1 cellular context compared by ENCODE assay signal in the genomic region with DNA sequence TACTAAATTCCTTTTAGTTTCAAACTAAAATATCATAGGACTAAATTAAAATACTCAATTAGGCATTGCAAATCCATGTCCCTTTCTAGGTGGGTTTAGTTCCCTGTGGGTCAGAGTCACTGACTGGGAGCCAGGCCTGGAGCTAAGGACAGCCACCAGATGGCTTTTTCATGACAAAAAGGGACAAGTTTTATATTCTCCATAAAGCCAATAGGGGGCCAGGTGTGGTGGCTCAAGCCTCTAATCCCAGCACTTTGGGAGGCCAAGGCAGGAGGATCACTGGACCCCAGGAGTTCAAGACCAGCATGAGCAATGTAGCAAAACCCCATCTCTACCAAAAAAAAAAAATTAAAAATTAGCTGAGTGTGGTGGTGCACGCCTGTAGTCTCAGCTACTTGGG.
TF ChIP-seq lines count a peak whose summit lies in the region.

No MANE protein-coding gene starts in this region.

TF ChIP-seq in HEK293, 187 proteins besides CTCF, POLR2A, EP300 and RAD21:
- no peak for TF ChIP-seq ZNF350 (tag by site-specific recombination; IDR thresholded peaks at IDR 0.05)
- TF ChIP-seq, protein P1, sequence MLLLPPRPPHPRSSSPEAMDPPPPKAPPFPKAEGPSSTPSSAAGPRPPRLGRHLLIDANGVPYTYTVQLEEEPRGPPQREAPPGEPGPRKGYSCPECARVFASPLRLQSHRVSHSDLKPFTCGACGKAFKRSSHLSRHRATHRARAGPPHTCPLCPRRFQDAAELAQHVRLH (tag by site-specific recombination; IDR thresholded peaks at IDR 0.05), result peak; percentile 21; the same call in 1 of the 2 replicates
- no peak for TF ChIP-seq HOXA7 (CRISPR knock-in tag; IDR thresholded peaks at IDR 0.05; ENCODE audit: borderline replicate concordance)
- TF ChIP-seq, protein P2, sequence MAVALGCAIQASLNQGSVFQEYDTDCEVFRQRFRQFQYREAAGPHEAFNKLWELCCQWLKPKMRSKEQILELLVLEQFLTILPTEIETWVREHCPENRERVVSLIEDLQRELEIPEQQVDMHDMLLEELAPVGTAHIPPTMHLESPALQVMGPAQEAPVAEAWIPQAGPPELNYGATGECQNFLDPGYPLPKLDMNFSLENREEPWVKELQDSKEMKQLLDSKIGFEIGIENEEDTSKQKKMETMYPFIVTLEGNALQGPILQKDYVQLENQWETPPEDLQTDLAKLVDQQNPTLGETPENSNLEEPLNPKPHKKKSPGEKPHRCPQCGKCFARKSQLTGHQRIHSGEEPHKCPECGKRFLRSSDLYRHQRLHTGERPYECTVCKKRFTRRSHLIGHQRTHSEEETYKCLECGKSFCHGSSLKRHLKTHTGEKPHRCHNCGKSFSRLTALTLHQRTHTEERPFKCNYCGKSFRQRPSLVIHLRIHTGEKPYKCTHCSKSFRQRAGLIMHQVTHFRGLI (tag by site-specific recombination; IDR thresholded peaks at IDR 0.05), result no peak
- TF ChIP-seq ZNF76 (tag by site-specific recombination; IDR thresholded peaks at IDR 0.05; ENCODE audit: borderline replicate concordance, low read depth), result no peak
- TF ChIP-seq, protein P3, sequence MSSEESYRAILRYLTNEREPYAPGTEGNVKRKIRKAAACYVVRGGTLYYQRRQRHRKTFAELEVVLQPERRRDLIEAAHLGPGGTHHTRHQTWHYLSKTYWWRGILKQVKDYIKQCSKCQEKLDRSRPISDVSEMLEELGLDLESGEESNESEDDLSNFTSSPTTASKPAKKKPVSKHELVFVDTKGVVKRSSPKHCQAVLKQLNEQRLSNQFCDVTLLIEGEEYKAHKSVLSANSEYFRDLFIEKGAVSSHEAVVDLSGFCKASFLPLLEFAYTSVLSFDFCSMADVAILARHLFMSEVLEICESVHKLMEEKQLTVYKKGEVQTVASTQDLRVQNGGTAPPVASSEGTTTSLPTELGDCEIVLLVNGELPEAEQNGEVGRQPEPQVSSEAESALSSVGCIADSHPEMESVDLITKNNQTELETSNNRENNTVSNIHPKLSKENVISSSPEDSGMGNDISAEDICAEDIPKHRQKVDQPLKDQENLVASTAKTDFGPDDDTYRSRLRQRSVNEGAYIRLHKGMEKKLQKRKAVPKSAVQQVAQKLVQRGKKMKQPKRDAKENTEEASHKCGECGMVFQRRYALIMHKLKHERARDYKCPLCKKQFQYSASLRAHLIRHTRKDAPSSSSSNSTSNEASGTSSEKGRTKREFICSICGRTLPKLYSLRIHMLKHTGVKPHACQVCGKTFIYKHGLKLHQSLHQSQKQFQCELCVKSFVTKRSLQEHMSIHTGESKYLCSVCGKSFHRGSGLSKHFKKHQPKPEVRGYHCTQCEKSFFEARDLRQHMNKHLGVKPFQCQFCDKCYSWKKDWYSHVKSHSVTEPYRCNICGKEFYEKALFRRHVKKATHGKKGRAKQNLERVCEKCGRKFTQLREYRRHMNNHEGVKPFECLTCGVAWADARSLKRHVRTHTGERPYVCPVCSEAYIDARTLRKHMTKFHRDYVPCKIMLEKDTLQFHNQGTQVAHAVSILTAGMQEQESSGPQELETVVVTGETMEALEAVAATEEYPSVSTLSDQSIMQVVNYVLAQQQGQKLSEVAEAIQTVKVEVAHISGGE (tag by site-specific recombination; conservative IDR thresholded peaks at IDR 0.05; ENCODE audit: low read depth), result no peak
TF ChIP-seq in HEK293: peak in this region for 1.
